ENCODE assay signal across 21 cellular contexts in genomic region chr2:190575263-190575662, GRCh38. TPM values are rescaled to one million over a fixed set of nuclear protein-coding genes. Genes with fewer than 3 reads are reported as not detected.
DNase-seq lines count a peak whose midpoint lies in the region; ATAC-seq and FAIRE-seq lines count a peak whose summit lies in the region.
"Had no signal": no experiment of that assay in that cellular context is flagged by ENCODE, and none has a peak within 500 bp of the region (broad histone marks: within the 10 kb centered on the region; RNA-seq: fewer than 3 reads in every experiment).

No MANE protein-coding gene starts in this region.

- H3K36me3 ChIP-seq in CD8-positive, alpha-beta memory T cell (ENCODE audit: insufficient read depth, low read length): no peaks in the 10 kb centered on the region

- H3K4me3 ChIP-seq in CD8-positive, alpha-beta memory T cell (ENCODE audit: low read length): no peak overlapping the region
- H3K4me3 ChIP-seq: GM12878 had no signal

- H3K9me3 Mint-ChIP-seq in activated CD4-positive, alpha-beta T cell treated with anti-CD3 and anti-CD28 coated beads, Interleukin-2, amount 10 ng/mL, durations not matched to agents 24 days and 14 days: peaks cover 3% of the 10 kb centered on the region
- H3K9me3 Mint-ChIP-seq in CD8-positive, alpha-beta memory T cell: no peaks in the 10 kb centered on the region
- no peaks in the 10 kb centered on the region for H3K9me3 Mint-ChIP-seq in activated T-helper 17 cell treated with anti-CD3 and anti-CD28 coated beads, Interleukin-2, amount 50 U/mL, for 72 hours
- H3K9me3 Mint-ChIP-seq in naive thymus-derived CD8-positive, alpha-beta T cell: no peaks in the 10 kb centered on the region
- H3K9me3 Mint-ChIP-seq: H9 had no signal

- H3K27me3 Mint-ChIP-seq in activated CD4-positive, alpha-beta T cell treated with anti-CD3 and anti-CD28 coated beads, Interleukin-2, amount 10 ng/mL, durations not matched to agents 24 days and 14 days: no peaks in the 10 kb centered on the region
- no peaks in the 10 kb centered on the region for H3K27me3 Mint-ChIP-seq in CD8-positive, alpha-beta memory T cell
- H3K27me3 Mint-ChIP-seq in activated T-helper 17 cell treated with anti-CD3 and anti-CD28 coated beads, Interleukin-2, amount 50 U/mL, for 72 hours: no peaks in the 10 kb centered on the region
- H3K27me3 Mint-ChIP-seq in naive thymus-derived CD8-positive, alpha-beta T cell: no peaks in the 10 kb centered on the region

- intact Hi-C loops in activated CD4-positive, alpha-beta T cell treated with anti-CD3 and anti-CD28 coated beads, Interleukin-2, amount 10 ng/mL, durations not matched to agents 24 days and 14 days (cut with micrococcal nuclease): no loop called here

- POLR2A ChIA-PET in CD8-positive, alpha-beta memory T cell (lab: Charles Lee): no interaction called here
- POLR2A ChIA-PET in naive thymus-derived CD8-positive, alpha-beta T cell (lab: Charles Lee): interaction anchor here (0.9 kb wide), 1 partner anchor 8 kb away, joined by 3 read pairs; no protein-coding TSS in a partner anchor

- no peaks in the 10 kb centered on the region for H3K9me3 ChIP-seq in CD8-positive, alpha-beta memory T cell (ENCODE audit: low read length)

- no peaks in the 10 kb centered on the region for H3K27me3 ChIP-seq in CD8-positive, alpha-beta memory T cell (ENCODE audit: insufficient read depth, low read length, poor library complexity, severe bottlenecking)

- ATAC-seq in activated T-helper 17 cell treated with anti-CD3 and anti-CD28 coated beads, Interleukin-2, amount 50 U/mL, for 72 hours (replicated peaks): no peak
- ATAC-seq in naive thymus-derived CD8-positive, alpha-beta T cell: peak in 1 of 2 donors; percentile 50
- ATAC-seq: GM12878, Right ventricle myocardium inferior had no signal

- in situ Hi-C loops in ACHN (cut with HindIII; ENCODE audit: low pct_ligation_motif_present, low pct_unique_long_range_greater_than_20kb, low sequenced_read_pairs): no loop called here

- no peak overlapping the region for H3K4me3 Mint-ChIP-seq in activated CD4-positive, alpha-beta T cell treated with anti-CD3 and anti-CD28 coated beads, Interleukin-2, amount 10 ng/mL, durations not matched to agents 24 days and 14 days
- H3K4me3 Mint-ChIP-seq in CD8-positive, alpha-beta memory T cell: peak overlapping the region in 6 of 7 donors; percentile 8 to 59 (median 48)
- H3K4me3 Mint-ChIP-seq in activated T-helper 17 cell treated with anti-CD3 and anti-CD28 coated beads, Interleukin-2, amount 50 U/mL, for 72 hours: no peak overlapping the region
- peak overlapping the region in 8 of 10 donors; percentile 5 to 71 (median 52) for H3K4me3 Mint-ChIP-seq in naive thymus-derived CD8-positive, alpha-beta T cell
- H3K4me3 Mint-ChIP-seq: H9 had no signal

- no peak for FAIRE-seq in frontal cortex (lab: Jason Lieb, UNC)
- FAIRE-seq: GM12878 had no signal

- peaks cover 29% of the 10 kb centered on the region for H3K4me1 ChIP-seq in CD8-positive, alpha-beta memory T cell (ENCODE audit: insufficient read depth, low read length)

- H3K27ac Mint-ChIP-seq in activated CD4-positive, alpha-beta T cell treated with anti-CD3 and anti-CD28 coated beads, Interleukin-2, amount 10 ng/mL, durations not matched to agents 24 days and 14 days: peak overlapping the region; percentile 14
- peak overlapping the region; percentile 7 to 86 (median 79) for H3K27ac Mint-ChIP-seq in CD8-positive, alpha-beta memory T cell
- peak overlapping the region; percentile 44 for H3K27ac Mint-ChIP-seq in activated T-helper 17 cell treated with anti-CD3 and anti-CD28 coated beads, Interleukin-2, amount 50 U/mL, for 72 hours
- H3K27ac Mint-ChIP-seq in naive thymus-derived CD8-positive, alpha-beta T cell: peak overlapping the region; percentile 50 to 91 (median 78)
- H3K27ac Mint-ChIP-seq: CD14-positive monocyte had no signal

- H3K27ac ChIP-seq in CD8-positive, alpha-beta memory T cell (ENCODE audit: low read depth, low read length): no peak overlapping the region
- H3K27ac ChIP-seq: 22Rv1, HL-60, KMS-11 had no signal

- H3K4me1 Mint-ChIP-seq in activated CD4-positive, alpha-beta T cell treated with anti-CD3 and anti-CD28 coated beads, Interleukin-2, amount 10 ng/mL, durations not matched to agents 24 days and 14 days: peaks cover 12% of the 10 kb centered on the region
- H3K4me1 Mint-ChIP-seq in CD8-positive, alpha-beta memory T cell: peaks cover 29 to 42% (median 36%) of the 10 kb centered on the region in 3 donors
- peaks cover 12% of the 10 kb centered on the region for H3K4me1 Mint-ChIP-seq in activated T-helper 17 cell treated with anti-CD3 and anti-CD28 coated beads, Interleukin-2, amount 50 U/mL, for 72 hours
- H3K4me1 Mint-ChIP-seq in naive thymus-derived CD8-positive, alpha-beta T cell: peaks cover 22 to 57% (median 39%) of the 10 kb centered on the region in 4 donors

- CTCF ChIA-PET in CD8-positive, alpha-beta memory T cell (lab: Charles Lee): interaction anchor here (1.8 kb wide), 1 partner anchor 105 kb away, joined by 6 read pairs; no protein-coding TSS in a partner anchor

- H3K36me3 Mint-ChIP-seq in activated CD4-positive, alpha-beta T cell treated with anti-CD3 and anti-CD28 coated beads, Interleukin-2, amount 10 ng/mL, durations not matched to agents 24 days and 14 days (ENCODE audit: low read depth): peaks cover 2% of the 10 kb centered on the region
- H3K36me3 Mint-ChIP-seq in CD8-positive, alpha-beta memory T cell: no peaks in the 10 kb centered on the region
- H3K36me3 Mint-ChIP-seq in activated T-helper 17 cell treated with anti-CD3 and anti-CD28 coated beads, Interleukin-2, amount 50 U/mL, for 72 hours (ENCODE audit: low read depth): no peaks in the 10 kb centered on the region
- no peaks in the 10 kb centered on the region for H3K36me3 Mint-ChIP-seq in naive thymus-derived CD8-positive, alpha-beta T cell
- H3K36me3 Mint-ChIP-seq: CD14-positive monocyte had no signal

- DNase-seq in activated CD4-positive, alpha-beta T cell treated with anti-CD3 and anti-CD28 coated beads, Interleukin-2, amount 10 ng/mL, durations not matched to agents 24 days and 14 days: no peak
- DNase-seq in activated CD4-positive, alpha-beta T cell treated with anti-CD3 and anti-CD28 coated beads for 1 hour: no peak
- DNase-seq in CD8-positive, alpha-beta memory T cell: peak in 1 of 5 donors; percentile 16
- peak in 2 of 10 donors; percentile 28 to 39 for DNase-seq in naive thymus-derived CD8-positive, alpha-beta T cell
- DNase-seq in anterior cingulate cortex (lab: John Stamatoyannopoulos, UW) (no peak), ACHN (no peak), frontal cortex (ENCODE audit: low spot score in 2 of 2) (no peak)
- DNase-seq: Calu3, EL, H9, NCI-H1417 treated with DMSO at 0.1 percent for 48 hours, NCI-H187 treated with DMSO at 0.1 percent for 48 hours, NCI-H2227 treated with DMSO at 0.1 percent for 48 hours, NCI-H510A treated with DMSO at 0.1 percent for 48 hours had no signal

RNA-seq across cellular contexts. Expression of gene NEMP2, which starts 40.7 kb away (rescaled TPM):
- 16.4 and 19.0 TPM in 2 replicates for total RNA-seq in activated CD4-positive, alpha-beta T cell treated with anti-CD3 and anti-CD28 coated beads, Interleukin-2, amount 10 ng/mL, durations not matched to agents 24 days and 14 days
- total RNA-seq in CD8-positive, alpha-beta memory T cell: 10 to 100 TPM; 16.9 to 17.5 TPM
- 10.5 TPM for polyA plus RNA-seq in CD8-positive, alpha-beta memory T cell
- total RNA-seq in activated T-helper 17 cell treated with anti-CD3 and anti-CD28 coated beads, Interleukin-2, amount 50 U/mL, for 72 hours: 10 to 100 TPM; 10.6 to 16.5 TPM
- 10 to 100 TPM; 23.4 TPM for total RNA-seq in naive thymus-derived CD8-positive, alpha-beta T cell
- polyA plus RNA-seq in naive thymus-derived CD8-positive, alpha-beta T cell: 10 to 100 TPM; 10.0 to 13.4 (median 12.1) TPM
- total RNA-seq in frontal cortex: 2.4 TPM

Comparison
In these comparisons a context has a peak if more than half of its experiments do, and no peak if none do; other contexts are left out.
1. H3K27ac Mint-ChIP-seq: peak in every context shown above with its lines; median percentile 79 in CD8-positive, alpha-beta memory T cell; 78 in naive thymus-derived CD8-positive, alpha-beta T cell; 44 in activated T-helper 17 cell treated with anti-CD3 and anti-CD28 coated beads, Interleukin-2, amount 50 U/mL, for 72 hours; 14 in activated CD4-positive, alpha-beta T cell treated with anti-CD3 and anti-CD28 coated beads, Interleukin-2, amount 10 ng/mL, durations not matched to agents 24 days and 14 days.
2. H3K4me3 Mint-ChIP-seq: peak in CD8-positive, alpha-beta memory T cell (6 of 7) and naive thymus-derived CD8-positive, alpha-beta T cell (8 of 10); none in activated CD4-positive, alpha-beta T cell treated with anti-CD3 and anti-CD28 coated beads, Interleukin-2, amount 10 ng/mL, durations not matched to agents 24 days and 14 days (single experiment) and activated T-helper 17 cell treated with anti-CD3 and anti-CD28 coated beads, Interleukin-2, amount 50 U/mL, for 72 hours (single experiment).